Comparison of ENCODE assay signal across 14 cellular contexts in genomic region chr17:50533185-50533584, GRCh38. TPM values are rescaled to one million over a fixed set of nuclear protein-coding genes. Genes with fewer than 3 reads are reported as not detected.
DNase-seq lines count a peak whose midpoint lies in the region; ATAC-seq, FAIRE-seq and TF ChIP-seq lines count a peak whose summit lies in the region.
"Had no signal": no experiment of that assay in that cellular context is flagged by ENCODE, and none has a peak within 500 bp of the region (broad histone marks: within the 10 kb centered on the region; RNA-seq: fewer than 3 reads in every experiment).

No MANE protein-coding gene starts in this region.

- no peaks in the 10 kb centered on the region for H3K9me3 ChIP-seq in SK-N-SH
- H3K9me3 ChIP-seq in heart right ventricle: no peaks in the 10 kb centered on the region
- H3K9me3 ChIP-seq: esophagus muscularis mucosa, psoas muscle had no signal

- CTCF ChIA-PET in SK-N-SH (lab: Yijun Ruan, JAX): interaction anchor here (0.6 to 5.5 kb wide), 19 partner anchors 9 to 310 kb away, joined by 3 to 27 read pairs (median 4); partner anchors contain the start of genes LRRC59 and SPATA20

- no peaks in the 10 kb centered on the region for H3K36me3 Mint-ChIP-seq in nephron (ENCODE audit: low read depth)

- no peaks in the 10 kb centered on the region for H4K20me1 ChIP-seq in SK-N-SH (ENCODE audit: insufficient read depth)

- DNase-seq in SK-N-SH (peak; percentile 64), heart right ventricle (no peak), SKM-1 (lab: John Stamatoyannopoulos, UW; ENCODE audit: unreplicated experiment) (no peak), HTR-8/SVneo (ENCODE audit: insufficient read length, low spot score) (no peak), mesenteric fat pad (ENCODE audit: low spot score) (no peak), T-helper 9 cell (no peak)
- DNase-seq: GF-D8, NCI-H1694, T-helper 2 cell had no signal

- peak overlapping the region; percentile 53 to 85 (median 60) for H3K27ac Mint-ChIP-seq in nephron

- H3K9me2 ChIP-seq in SK-N-SH: no peaks in the 10 kb centered on the region

- H3K79me2 ChIP-seq in SK-N-SH (ENCODE audit: insufficient read depth): no peaks in the 10 kb centered on the region

- no peak for FAIRE-seq in HTR-8/SVneo (lab: Jason Lieb, UNC)

- TF ChIP-seq CTCF in C4-2B (conservative IDR thresholded peaks at IDR 0.05) (no peak), SK-N-SH (IDR thresholded peaks at IDR 0.05) (no peak), heart right ventricle (IDR thresholded peaks at IDR 0.05) (no peak), nephron (IDR thresholded peaks at IDR 0.05; ENCODE audit: unreplicated experiment in 3 of 3) (no peak)

- H3K36me3 ChIP-seq in SK-N-SH (replicated peaks in 1 of 2; ENCODE audit: control insufficient read depth in 1 of 2, insufficient read depth in 2 of 2, low read length in 1 of 2) (no peaks in the 10 kb centered on the region), heart right ventricle (peaks cover 0 to 6% (median 0%) of the 10 kb centered on the region in 9 donors)

- H3K27me3 ChIP-seq in SK-N-SH (ENCODE audit: insufficient read depth): peaks cover 28% of the 10 kb centered on the region; the same call in 1 of the 2 replicates
- peaks cover 0 to 45% (median 25%) of the 10 kb centered on the region in 7 donors for H3K27me3 ChIP-seq in heart right ventricle

- peaks cover 22% of the 10 kb centered on the region for H3K27me3 Mint-ChIP-seq in nephron (ENCODE audit: low read depth)

- TF ChIP-seq EP300 in SK-N-SH (IDR thresholded peaks at IDR 0.05; ENCODE audit: borderline replicate concordance in 1 of 2, low read depth in 1 of 2, low read length in 1 of 2): no peak

- peak overlapping the region; percentile 70 to 81 (median 79) for H3K4me3 Mint-ChIP-seq in nephron

- 66% methylated on average over 5 of the region's 5 CpGs for WGBS in SK-N-SH (ENCODE audit: low lambda C conversion rate)
- 20 to 21% methylated on average over 5 of the region's 5 CpGs for WGBS in heart right ventricle, 2 donors

- no peaks in the 10 kb centered on the region for H3F3A ChIP-seq in SK-N-SH (replicated peaks; ENCODE audit: insufficient read depth)

- no peak for TF ChIP-seq RAD21 in SK-N-SH (IDR thresholded peaks at IDR 0.05; ENCODE audit: low read length)

- POLR2A ChIA-PET in SK-N-SH (lab: Yijun Ruan, JAX): interaction anchor here (0.7 to 2.3 kb wide), 2 partner anchors 9 to 90 kb away, joined by 5 to 14 read pairs; no protein-coding TSS in a partner anchor

- ATAC-seq in heart right ventricle: peak in 5 of 8 donors; percentile 12 to 46 (median 21)

- peaks cover 7 to 30% of the 10 kb centered on the region in 2 experiments; a peak in 3 of 4 replicates for H3K4me1 ChIP-seq in SK-N-SH (ENCODE audit: control insufficient read depth in 1 of 2, insufficient read depth in 2 of 2, low read depth in 1 of 2, low read length in 1 of 2)
- H3K4me1 ChIP-seq in heart right ventricle: peaks cover 3 to 33% (median 19%) of the 10 kb centered on the region in 9 donors

- H3K4me3 ChIP-seq in SK-N-SH (ENCODE audit: low read depth in 2 of 2, low read length in 1 of 2) (no peak overlapping the region), heart right ventricle (peak overlapping the region; percentile 2 to 54 (median 48))
- H3K4me3 ChIP-seq: psoas muscle had no signal

- no peak overlapping the region for H2AFZ ChIP-seq in SK-N-SH (ENCODE audit: low read depth)

- no peaks in the 10 kb centered on the region for H3K9me3 Mint-ChIP-seq in nephron

- peaks cover 48% of the 10 kb centered on the region for H3K4me1 Mint-ChIP-seq in nephron

- intact Hi-C loops in heart right ventricle (cut with DNase I): loop anchor here in 2 of 10 donors (5.0 to 10.0 kb wide), 2 partner anchors 48 to 511 kb away; no protein-coding TSS in a partner anchor

- H3K9ac ChIP-seq in SK-N-SH: no peak overlapping the region

- H3K4me2 ChIP-seq in SK-N-SH: peak overlapping the region; percentile 54; the same call in 1 of the 2 replicates

- H3K27ac ChIP-seq in C4-2B: peak overlapping the region; percentile 100
- no peak overlapping the region for H3K27ac ChIP-seq in SK-N-SH (ENCODE audit: low read depth in 2 of 2, low read length in 1 of 2)
- H3K27ac ChIP-seq in heart right ventricle: peak overlapping the region in 9 of 10 donors; percentile 65 to 89 (median 80)
- H3K27ac ChIP-seq: esophagus muscularis mucosa, psoas muscle had no signal

TF ChIP-seq in SK-N-SH, 30 proteins besides CTCF, POLR2A, EP300 and RAD21:
- TF ChIP-seq REST (IDR thresholded peaks at IDR 0.05; ENCODE audit: low read depth, low read length) (no peak), YY1 (IDR thresholded peaks at IDR 0.05; ENCODE audit: low read depth) (no peak), GABPA (IDR thresholded peaks at IDR 0.05; ENCODE audit: low read depth) (no peak), PBX3 (IDR thresholded peaks at IDR 0.05) (no peak), TCF12 (IDR thresholded peaks at IDR 0.05) (no peak), FOSL2 (IDR thresholded peaks at IDR 0.05; ENCODE audit: borderline replicate concordance, low read depth) (no peak)

RNA-seq across cellular contexts. Expression of gene EPN3, which starts 0.7 kb away (rescaled TPM):
- polyA plus RNA-seq in SK-N-SH (2012; rRNA removed) (0.05 and 0.06 TPM in 2 replicates), heart right ventricle (10 to 100 TPM in 1 of 2 donors, 1 to 10 TPM in 1; 3.0 to 18.9 TPM)
- polyA plus RNA-seq in SK-N-SH (2012; cell fraction: cytosol; rRNA removed): 0.03 and 0.12 TPM in 2 replicates
- 0.15 and 0.46 TPM in 2 replicates for polyA plus RNA-seq in SK-N-SH (2012; cell fraction: nucleus; rRNA removed)
- total RNA-seq in heart right ventricle (10 to 100 TPM in 5 of 10 donors, 1 to 10 TPM in 5; 5.2 to 21.5 (median 10.1) TPM), mesenteric fat pad (not detected)
- total RNA-seq: esophagus muscularis mucosa, temporal lobe had no signal

RNA-seq across cellular contexts. Expression of gene SPATA20, which starts 13.8 kb away (rescaled TPM):
- polyA plus RNA-seq in SK-N-SH (2012; rRNA removed) (92.0 and 106 TPM in 2 replicates), heart right ventricle (10 to 100 TPM; 12.6 to 88.4 TPM)
- polyA plus RNA-seq in SK-N-SH (2012; cell fraction: cytosol; rRNA removed): 28.3 and 39.9 TPM in 2 replicates
- polyA plus RNA-seq in SK-N-SH (2012; cell fraction: nucleus; rRNA removed): 606 and 976 TPM in 2 replicates
- total RNA-seq in heart right ventricle (10 to 100 TPM; 18.5 to 80.6 (median 63.3) TPM), mesenteric fat pad (22.3 TPM)

RNA-seq across cellular contexts. Expression of gene MYCBPAP, which starts 24.9 kb away (rescaled TPM):
- polyA plus RNA-seq in SK-N-SH (2012; rRNA removed) (2.4 and 4.4 TPM in 2 replicates), heart right ventricle (under 1 TPM; 0.17 to 0.80 TPM)
- 1.8 and 1.9 TPM in 2 replicates for polyA plus RNA-seq in SK-N-SH (2012; cell fraction: cytosol; rRNA removed)
- polyA plus RNA-seq in SK-N-SH (2012; cell fraction: nucleus; rRNA removed): 17.3 and 17.7 TPM in 2 replicates
- total RNA-seq in heart right ventricle (1 to 10 TPM in 4 of 10 donors, under 1 TPM in 6; 0.19 to 1.6 (median 0.59) TPM), mesenteric fat pad (0.61 TPM)

RNA-seq across cellular contexts. Expression of gene CACNA1G, which starts 27.3 kb away (rescaled TPM):
- polyA plus RNA-seq in SK-N-SH (2012; rRNA removed) (0.15 and 0.21 TPM in 2 replicates), heart right ventricle (under 1 TPM; 0.04 to 0.22 TPM)
- 0.08 and 0.24 TPM in 2 replicates for polyA plus RNA-seq in SK-N-SH (2012; cell fraction: cytosol; rRNA removed)
- polyA plus RNA-seq in SK-N-SH (2012; cell fraction: nucleus; rRNA removed): 0.36 and 0.48 TPM in 2 replicates
- total RNA-seq in heart right ventricle (under 1 TPM; 0.14 to 0.46 (median 0.27) TPM), mesenteric fat pad (0.58 TPM)

RNA-seq across cellular contexts. Expression of gene RSAD1, which starts 54.5 kb away (rescaled TPM):
- polyA plus RNA-seq in SK-N-SH (2012; rRNA removed): 44.7 and 58.9 TPM in 2 replicates
- polyA plus RNA-seq in SK-N-SH (2012; cell fraction: cytosol; rRNA removed): 27.0 and 35.4 TPM in 2 replicates
- polyA plus RNA-seq in SK-N-SH (2012; cell fraction: nucleus; rRNA removed): 171 and 180 TPM in 2 replicates
- total RNA-seq in heart right ventricle: 10 to 100 TPM; 36.2 to 52.3 (median 45.5) TPM
- 10 to 100 TPM; 31.8 to 47.9 TPM for polyA plus RNA-seq in heart right ventricle
- total RNA-seq in mesenteric fat pad: 35.1 TPM

Comparison
In these comparisons a context has a peak if more than half of its experiments do, and no peak if none do; other contexts are left out.
1. H3K27ac ChIP-seq: peak in C4-2B (single experiment) and heart right ventricle (9 of 10); none in SK-N-SH (0 of 2).
2. H3K4me3 ChIP-seq: peak in heart right ventricle (10 of 10); none in SK-N-SH (0 of 2).